Comparison of ENCODE assay signal across 9 cellular contexts in genomic region chrX:154486052-154486395, GRCh38. TPM values are rescaled to one million over a fixed set of nuclear protein-coding genes. Genes with fewer than 3 reads are reported as not detected.
DNase-seq lines count a peak whose midpoint lies in the region; ATAC-seq and TF ChIP-seq lines count a peak whose summit lies in the region.
"Had no signal": no experiment of that assay in that cellular context is flagged by ENCODE, and none has a peak within 500 bp of the region (broad histone marks: within the 10 kb centered on the region; RNA-seq: fewer than 3 reads in every experiment).

No MANE protein-coding gene starts in this region.

- H3K27me3 Mint-ChIP-seq in neural progenitor cell (ENCODE audit: insufficient read depth, low read depth), result peaks cover 10% of the 10 kb centered on the region
- H3K27me3 Mint-ChIP-seq: activated naive CD4-positive, alpha-beta T cell treated with anti-CD3 and anti-CD28 coated beads, Interleukin-2, amount 50 U/mL, for 24 hours had no signal

- no peaks in the 10 kb centered on the region for H3K9me3 ChIP-seq in neural progenitor cell (ENCODE audit: low read depth)

- peaks cover 7% of the 10 kb centered on the region for H3K4me1 Mint-ChIP-seq in neural progenitor cell

- H3K9me3 Mint-ChIP-seq in neural progenitor cell, result peaks cover 17% of the 10 kb centered on the region
- H3K9me3 Mint-ChIP-seq: activated naive CD4-positive, alpha-beta T cell treated with anti-CD3 and anti-CD28 coated beads, Interleukin-2, amount 50 U/mL, for 24 hours had no signal

- H3F3A ChIP-seq in neural progenitor cell (ENCODE audit: low read depth), result peaks cover 6% of the 10 kb centered on the region

- H3K36me3 ChIP-seq in neural progenitor cell, result no peaks in the 10 kb centered on the region

- peak overlapping the region; percentile 84 for H3K4me2 ChIP-seq in neural progenitor cell

- DNase-seq in NCI-H146 (lab: John Stamatoyannopoulos, UW) (peak; percentile 32), NCI-H146 treated with DMSO at 0.1 percent for 48 hours (lab: John Stamatoyannopoulos, UW; ENCODE audit: unreplicated experiment) (no peak), erythroblast (lab: John Stamatoyannopoulos, UW) (peak; percentile 47 to 59), neural progenitor cell (ENCODE audit: low spot score) (no peak)

- H3K4me1 ChIP-seq in neural progenitor cell, result no peaks in the 10 kb centered on the region

- no peak overlapping the region for H3K9ac ChIP-seq in neural progenitor cell

- no peaks in the 10 kb centered on the region for H4K20me1 ChIP-seq in neural progenitor cell (ENCODE audit: low read depth)

- TF ChIP-seq CTCF in WI38 (IDR thresholded peaks at IDR 0.05; ENCODE audit: low read depth, low read length), result no peak
- no peak for TF ChIP-seq CTCF in neural progenitor cell (IDR thresholded peaks at IDR 0.05)

- no peak for TF ChIP-seq POLR2A in erythroblast (IDR thresholded peaks at IDR 0.05; ENCODE audit: low read length)

- ATAC-seq in HG02678 (IDR thresholded peaks at IDR 0.05; ENCODE audit: unreplicated experiment) (no peak), HG02798 (IDR thresholded peaks at IDR 0.05; ENCODE audit: poor library complexity, unreplicated experiment) (no peak), GM18861 (IDR thresholded peaks at IDR 0.05; ENCODE audit: unreplicated experiment) (no peak)

- H3K36me3 Mint-ChIP-seq in neural progenitor cell, result peaks cover 4% of the 10 kb centered on the region
- H3K36me3 Mint-ChIP-seq: activated naive CD4-positive, alpha-beta T cell treated with anti-CD3 and anti-CD28 coated beads, Interleukin-2, amount 50 U/mL, for 24 hours had no signal

- no peak overlapping the region for H2AFZ ChIP-seq in neural progenitor cell (replicated peaks)

- no peaks in the 10 kb centered on the region for H3K79me2 ChIP-seq in neural progenitor cell (ENCODE audit: low read depth)

- H3K27me3 ChIP-seq in neural progenitor cell, result peaks cover 11% of the 10 kb centered on the region

- no peak overlapping the region for H3K27ac ChIP-seq in neural progenitor cell

- H3K4me3 Mint-ChIP-seq in neural progenitor cell, result no peak overlapping the region

- H3K27ac Mint-ChIP-seq in neural progenitor cell, result no peak overlapping the region
- H3K27ac Mint-ChIP-seq: activated naive CD4-positive, alpha-beta T cell treated with anti-CD3 and anti-CD28 coated beads, Interleukin-2, amount 50 U/mL, for 24 hours had no signal

- peak overlapping the region; percentile 59 for H3K4me3 ChIP-seq in WI38 (ENCODE audit: low read depth, low read length)
- H3K4me3 ChIP-seq in neural progenitor cell, result peak overlapping the region; percentile 58

RNA-seq across cellular contexts. Expression of gene UBL4A, which starts 0.4 kb away (rescaled TPM):
- 12.1 and 31.1 TPM in 2 replicates for total RNA-seq in neural progenitor cell (ENCODE audit: low replicate concordance)

RNA-seq across cellular contexts. Expression of gene SLC10A3, which starts 4.4 kb away (rescaled TPM):
- total RNA-seq in neural progenitor cell (ENCODE audit: low replicate concordance), result 3.5 and 5.7 TPM in 2 replicates

RNA-seq across cellular contexts. Expression of gene LAGE3, which starts 6.9 kb away (rescaled TPM):
- 7.6 and 33.3 TPM in 2 replicates for total RNA-seq in neural progenitor cell (ENCODE audit: low replicate concordance)

RNA-seq across cellular contexts. Expression of gene PLXNA3, which starts 27.9 kb away (rescaled TPM):
- total RNA-seq in neural progenitor cell (ENCODE audit: low replicate concordance), result 4.3 and 9.6 TPM in 2 replicates

RNA-seq across cellular contexts. Expression of gene FAM3A, which starts 30.0 kb away (rescaled TPM):
- total RNA-seq in neural progenitor cell (ENCODE audit: low replicate concordance), result 4.5 and 16.8 TPM in 2 replicates

Comparison
In these comparisons a context has a peak if more than half of its experiments do, and no peak if none do; other contexts are left out.
1. DNase-seq: peak in NCI-H146 (single experiment) and erythroblast (2 of 2); none in NCI-H146 treated with DMSO at 0.1 percent for 48 hours (single experiment) and neural progenitor cell (single experiment).